Comparison of ENCODE assay signal across 8 cellular contexts in the genomic region with DNA sequence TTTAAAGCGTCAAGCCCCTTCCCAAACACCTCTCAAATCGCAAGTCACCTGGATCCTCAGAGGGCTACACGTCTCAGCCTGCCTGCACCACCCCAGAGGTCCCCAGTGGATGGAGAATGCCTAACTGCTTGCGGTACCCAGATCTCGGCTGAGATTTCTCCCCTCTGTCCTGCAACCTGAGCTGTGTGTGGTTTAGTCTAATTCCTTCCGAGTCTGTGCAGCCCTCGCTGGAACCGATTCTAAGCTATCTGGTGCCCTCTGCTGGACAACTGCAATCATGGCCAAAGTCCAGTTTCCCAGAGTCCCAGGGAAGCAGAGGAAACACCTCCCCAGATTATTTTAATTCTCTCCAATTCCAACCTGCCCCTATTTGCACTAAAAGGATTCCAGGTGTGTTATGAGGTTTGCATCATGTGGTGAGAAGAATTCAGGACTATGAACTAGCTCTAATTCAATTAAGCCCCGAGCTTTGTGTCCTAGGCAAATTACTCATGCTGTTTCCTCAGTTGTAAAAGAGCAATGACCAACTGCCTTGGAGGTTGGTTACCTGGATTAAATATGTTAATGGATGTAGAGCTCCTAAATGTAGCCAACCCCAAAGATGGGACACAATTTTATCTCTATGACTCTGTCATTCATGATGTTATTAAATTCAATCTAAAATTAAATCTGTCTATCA.
DNase-seq lines count a peak whose midpoint lies in the region; ATAC-seq and TF ChIP-seq lines count a peak whose summit lies in the region.

No MANE protein-coding gene starts in this region.

- no peak overlapping the region for H3K27ac Mint-ChIP-seq in Calu3 (ENCODE audit: unreplicated experiment)
- no peak overlapping the region for H3K27ac Mint-ChIP-seq in activated naive CD4-positive, alpha-beta T cell treated with anti-CD3 and anti-CD28 coated beads, Interleukin-2, amount 10 ng/mL, durations not matched to agents 7 days and 5 days

- H3K9me3 Mint-ChIP-seq in Calu3 (ENCODE audit: low read depth, unreplicated experiment) = no peaks in the 10 kb centered on the region
- H3K9me3 Mint-ChIP-seq in activated naive CD4-positive, alpha-beta T cell treated with anti-CD3 and anti-CD28 coated beads, Interleukin-2, amount 10 ng/mL, durations not matched to agents 7 days and 5 days = no peaks in the 10 kb centered on the region

- peak; percentile 77 for DNase-seq in Calu3
- DNase-seq in Kasumi-1 (lab: John Stamatoyannopoulos, UW) = peak; percentile 65 to 82
- DNase-seq in SK-MEL-5 (ENCODE audit: low read depth, low spot score) = peak; percentile 77
- peak; percentile 68 for DNase-seq in activated naive CD4-positive, alpha-beta T cell treated with anti-CD3 and anti-CD28 coated beads, Interleukin-2, amount 10 ng/mL, durations not matched to agents 7 days and 5 days
- peak; percentile 41 to 92 (median 77) for DNase-seq in head of caudate nucleus
- peak; percentile 52 for DNase-seq in prostate gland (ENCODE audit: low spot score)

- ATAC-seq in GM21423 (IDR thresholded peaks at IDR 0.05; ENCODE audit: unreplicated experiment) (peak; percentile 86), GM21528 (IDR thresholded peaks at IDR 0.05; ENCODE audit: low FRiP score, unreplicated experiment) (no peak)

- H3K4me1 Mint-ChIP-seq in Calu3 (ENCODE audit: low read depth, unreplicated experiment) = peaks cover 29% of the 10 kb centered on the region
- no peaks in the 10 kb centered on the region for H3K4me1 Mint-ChIP-seq in activated naive CD4-positive, alpha-beta T cell treated with anti-CD3 and anti-CD28 coated beads, Interleukin-2, amount 10 ng/mL, durations not matched to agents 7 days and 5 days

- H3K4me3 ChIP-seq in prostate gland = no peak overlapping the region

- BruUV-seq in Calu3 (replicated peaks; lab: Mats Ljungman, UMichigan) = no TSS peak

- H3K9me3 ChIP-seq in prostate gland = no peaks in the 10 kb centered on the region

- 26% methylated on average over 9 of the region's 9 CpGs for WGBS in prostate gland

- CTCF ChIA-PET in Calu3 (lab: Charles Lee) = interaction anchor here (0.7 to 2.3 kb wide), 13 partner anchors 10 to 673 kb away, joined by 3 to 30 read pairs (median 4); a partner anchor contains a TSS
- CTCF ChIA-PET in activated naive CD4-positive, alpha-beta T cell treated with anti-CD3 and anti-CD28 coated beads, Interleukin-2, amount 10 ng/mL, durations not matched to agents 7 days and 5 days (lab: Charles Lee) = interaction anchor here (0.5 to 1.9 kb wide), 17 partner anchors 9 to 1581 kb away, joined by 3 to 14 read pairs (median 3); no protein-coding TSS in a partner anchor

- no peaks in the 10 kb centered on the region for H3K27me3 Mint-ChIP-seq in Calu3 (ENCODE audit: unreplicated experiment)
- peaks cover 4% of the 10 kb centered on the region for H3K27me3 Mint-ChIP-seq in activated naive CD4-positive, alpha-beta T cell treated with anti-CD3 and anti-CD28 coated beads, Interleukin-2, amount 10 ng/mL, durations not matched to agents 7 days and 5 days

- intact Hi-C loops in Calu3 (cut with micrococcal nuclease; ENCODE audit: unreplicated experiment) = loop anchor here (1.0 to 10.0 kb wide), 6 partner anchors 62 to 1170 kb away; a partner anchor contains a TSS
- intact Hi-C loops in head of caudate nucleus (cut with DNase I) = no loop called here
- intact Hi-C loops in prostate gland (cut with DNase I) = no loop called here

- TF ChIP-seq CTCF in Calu3 (IDR thresholded peaks at IDR 0.05; ENCODE audit: unreplicated experiment) = peak; percentile 82
- TF ChIP-seq CTCF in prostate gland (IDR thresholded peaks at IDR 0.05) = peak; percentile 53 to 73 (median 68)

- H3K27ac ChIP-seq in prostate gland = no peak overlapping the region

- no peaks in the 10 kb centered on the region for H3K4me1 ChIP-seq in prostate gland (replicated peaks)

- H3K36me3 Mint-ChIP-seq in Calu3 (ENCODE audit: insufficient read depth, unreplicated experiment) = peaks cover 8% of the 10 kb centered on the region
- no peaks in the 10 kb centered on the region for H3K36me3 Mint-ChIP-seq in activated naive CD4-positive, alpha-beta T cell treated with anti-CD3 and anti-CD28 coated beads, Interleukin-2, amount 10 ng/mL, durations not matched to agents 7 days and 5 days

- in situ Hi-C loops in SK-MEL-5 (cut with HindIII; ENCODE audit: low pct_unique_long_range_greater_than_20kb, low sequenced_read_pairs) = no loop called here

- TF ChIP-seq POLR2A in prostate gland (IDR thresholded peaks at IDR 0.05) = no peak

- no peak overlapping the region for H3K4me3 Mint-ChIP-seq in Calu3 (ENCODE audit: low read depth, unreplicated experiment)
- no peak overlapping the region for H3K4me3 Mint-ChIP-seq in activated naive CD4-positive, alpha-beta T cell treated with anti-CD3 and anti-CD28 coated beads, Interleukin-2, amount 10 ng/mL, durations not matched to agents 7 days and 5 days

- H3K36me3 ChIP-seq in prostate gland = no peaks in the 10 kb centered on the region

- no peaks in the 10 kb centered on the region for H3K27me3 ChIP-seq in prostate gland (replicated peaks; ENCODE audit: insufficient read depth)
